1 cellular context compared by ENCODE assay signal in genomic region chr16:47461598-47462266, GRCh38.
TF ChIP-seq lines count a peak whose summit lies in the region.

No MANE protein-coding gene starts in this region.

TF ChIP-seq in K562, 482 proteins besides CTCF, POLR2A, EP300 and RAD21 (continued from another document and continues in another):
- TF ChIP-seq MGA (IDR thresholded peaks at IDR 0.05) (no peak), ILK (tag; IDR thresholded peaks at IDR 0.05; ENCODE audit: borderline replicate concordance, low read depth) (no peak), PHB (CRISPR knock-in tag; IDR thresholded peaks at IDR 0.05) (no peak), ATF4 (CRISPR knock-in tag; IDR thresholded peaks at IDR 0.05) (no peak), SNAPC5 (CRISPR knock-in tag; IDR thresholded peaks at IDR 0.05) (no peak), CCAR2 (IDR thresholded peaks at IDR 0.05; ENCODE audit: low read depth, low read length) (no peak), CBFA2T3 (IDR thresholded peaks at IDR 0.05) (peak; percentile 81), WHSC1 (IDR thresholded peaks at IDR 0.05; ENCODE audit: low read length) (no peak), ZNF354B (CRISPR knock-in tag; IDR thresholded peaks at IDR 0.05) (no peak), MAFF (IDR thresholded peaks at IDR 0.05; ENCODE audit: low read length) (peak; percentile 94), ARID1B (IDR thresholded peaks at IDR 0.05) (peak; percentile 68), SP1 (CRISPR knock-in tag; IDR thresholded peaks at IDR 0.05) (no peak), GTF2B (IDR thresholded peaks at IDR 0.05; ENCODE audit: extremely low read depth, insufficient read length) (peak; percentile 51), KHSRP (IDR thresholded peaks at IDR 0.05) (no peak), ZSCAN32 (CRISPR knock-in tag; IDR thresholded peaks at IDR 0.05) (no peak), E2F4 (CRISPR knock-in tag; IDR thresholded peaks at IDR 0.05; ENCODE audit: low read depth) (no peak), ZFX (CRISPR knock-in tag; IDR thresholded peaks at IDR 0.05) (0 out of 2 replicates have a peak, but pooled peaks have one; percentile 51), THAP7 (CRISPR knock-in tag; IDR thresholded peaks at IDR 0.05) (no peak), SMARCC2 (IDR thresholded peaks at IDR 0.05; ENCODE audit: low read depth) (no peak), HNRNPK (IDR thresholded peaks at IDR 0.05; ENCODE audit: low read depth, low read length, poor library complexity, severe bottlenecking) (no peak), HINFP (tag; conservative IDR thresholded peaks at IDR 0.05; ENCODE audit: low read depth) (no peak), RAD51 (IDR thresholded peaks at IDR 0.05; ENCODE audit: borderline replicate concordance, low read depth) (no peak), SPI1 (IDR thresholded peaks at IDR 0.05; ENCODE audit: borderline replicate concordance, low read depth, low read length) (no peak), ZNF184 (CRISPR knock-in tag; IDR thresholded peaks at IDR 0.05) (no peak), ZBTB12 (CRISPR knock-in tag; IDR thresholded peaks at IDR 0.05) (no peak), RBM17 (IDR thresholded peaks at IDR 0.05; ENCODE audit: borderline replicate concordance, low read depth, low read length) (no peak), POLR3A (IDR thresholded peaks at IDR 0.05; ENCODE audit: borderline replicate concordance, extremely low read depth, insufficient read depth, insufficient read length) (no peak), BDP1 (IDR thresholded peaks at IDR 0.05; ENCODE audit: insufficient read depth, insufficient read length) (no peak), TRIM25 (IDR thresholded peaks at IDR 0.05; ENCODE audit: borderline replicate concordance) (no peak), MEIS2 (IDR thresholded peaks at IDR 0.05; ENCODE audit: partially characterized antibody) (peak; percentile 40), STAT5B (CRISPR knock-in tag; IDR thresholded peaks at IDR 0.05) (no peak), MYC (IDR thresholded peaks at IDR 0.05; ENCODE audit: low read depth, low read length) (peak; percentile 41; the same call in 1 of the 2 replicates), MYC (CRISPR knock-in tag; IDR thresholded peaks at IDR 0.05; ENCODE audit: borderline replicate concordance, low read depth) (no peak)
